9 cellular contexts compared by ENCODE assay signal in the genomic region with DNA sequence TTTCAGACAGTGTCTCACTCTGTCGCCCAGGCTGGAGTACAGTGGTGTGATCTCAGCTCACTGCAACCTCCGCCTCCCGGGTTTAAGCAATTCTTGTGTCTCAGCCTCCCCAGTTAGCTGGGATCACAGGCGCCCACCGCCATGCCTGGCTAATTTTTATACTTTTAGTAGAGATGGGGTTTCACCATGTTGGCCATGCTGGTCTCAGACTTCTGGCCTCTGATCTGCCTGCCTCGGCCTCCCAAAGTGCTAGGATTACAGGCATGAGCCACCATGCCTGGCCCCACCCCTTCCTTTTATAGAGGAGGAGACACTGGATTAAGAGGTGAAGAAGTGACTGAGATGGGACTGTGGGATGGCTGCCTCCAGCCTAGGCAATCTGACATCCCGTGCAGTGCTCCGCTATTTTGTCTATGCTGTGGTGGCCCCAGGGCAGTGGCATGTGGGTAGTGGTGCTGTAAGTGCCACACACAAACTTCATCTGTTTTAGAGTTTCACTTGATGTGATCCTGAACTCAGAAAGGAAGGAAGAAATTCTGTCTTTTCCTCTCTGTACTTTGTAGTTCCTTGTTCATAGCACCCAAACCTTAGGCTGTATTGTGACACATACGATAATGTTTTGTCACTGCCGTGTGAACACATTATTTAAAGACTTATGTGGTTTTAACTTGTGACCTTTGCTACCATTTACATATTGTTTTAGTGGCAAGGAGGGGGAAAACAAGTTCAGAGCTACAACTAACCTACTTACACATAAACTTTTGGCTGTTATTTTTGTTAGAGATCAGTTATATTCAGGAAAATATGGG. TPM values are rescaled to one million over a fixed set of nuclear protein-coding genes. Genes with fewer than 3 reads are reported as not detected.
A peak's percentile ranks its signal among the peaks of the same experiment; 100 is the strongest.
DNase-seq lines count a peak whose midpoint lies in the region; ATAC-seq and TF ChIP-seq lines count a peak whose summit lies in the region.
"Had no signal": no experiment of that assay in that cellular context is flagged by ENCODE, and none has a peak within 500 bp of the region (broad histone marks: within the 10 kb centered on the region; RNA-seq: fewer than 3 reads in every experiment).

No MANE protein-coding gene starts in this region.

- TF ChIP-seq EP300 in gastroesophageal sphincter (IDR thresholded peaks at IDR 0.05), result no peak

- peak overlapping the region in 1 of 4 donors; percentile 2 for H3K27ac ChIP-seq in gastroesophageal sphincter

- H3K36me3 Mint-ChIP-seq in CD14-positive monocyte, result peaks cover 5 to 10% of the 10 kb centered on the region in 2 donors

- no peaks in the 10 kb centered on the region for H3K9me3 ChIP-seq in gastroesophageal sphincter

- no peaks in the 10 kb centered on the region for H3K27me3 ChIP-seq in gastroesophageal sphincter

- H3K4me1 Mint-ChIP-seq in CD14-positive monocyte, result peaks cover 69% of the 10 kb centered on the region

- peak overlapping the region; percentile 27 to 82 for H3K4me3 Mint-ChIP-seq in CD14-positive monocyte

- ATAC-seq in GM21390 (IDR thresholded peaks at IDR 0.05; ENCODE audit: unreplicated experiment) (peak; percentile 51), gastroesophageal sphincter (peak; percentile 36), HG03095 (IDR thresholded peaks at IDR 0.05; ENCODE audit: unreplicated experiment) (no peak)

- WGBS in gastroesophageal sphincter (ENCODE audit: low coverage in 1 of 2), 2 donors, result 76 to 90% methylated on average over 5 to 6 of the region's 10 CpGs

- no peaks in the 10 kb centered on the region for H3K36me3 ChIP-seq in gastroesophageal sphincter

- no peaks in the 10 kb centered on the region for H3K27me3 Mint-ChIP-seq in CD14-positive monocyte (ENCODE audit: low read depth in 3 of 3)

- H3K9me3 Mint-ChIP-seq in CD14-positive monocyte, result peaks cover 0 to 2% (median 0%) of the 10 kb centered on the region in 7 donors

- peak overlapping the region; percentile 96 to 99 (median 99) for H3K27ac Mint-ChIP-seq in CD14-positive monocyte

- TF ChIP-seq CTCF in CD14-positive monocyte (IDR thresholded peaks at IDR 0.05) (no peak), gastroesophageal sphincter (IDR thresholded peaks at IDR 0.05) (no peak)

- TF ChIP-seq POLR2A in gastroesophageal sphincter (IDR thresholded peaks at IDR 0.05), result no peak

- H3K4me1 ChIP-seq in gastroesophageal sphincter, result peaks cover 12 to 79% (median 19%) of the 10 kb centered on the region in 3 donors

- peak; percentile 54 for DNase-seq in CD14-positive monocyte (ENCODE audit: low spot score)
- peak; percentile 56 to 63 for DNase-seq in Kasumi-1 (lab: John Stamatoyannopoulos, UW)
- no peak for DNase-seq in D341Med (ENCODE audit: low spot score)
- DNase-seq in activated gamma-delta T cell (lab: John Stamatoyannopoulos, UW), result no peak
- no peak for DNase-seq in stimulated activated CD4-positive, alpha-beta T cell treated with anti-CD3 and anti-CD28 coated beads, Interleukin-1b, Interleukin-23, amount 100 ng/mL, for 48 hours
- DNase-seq: left cardiac atrium had no signal

- intact Hi-C loops in CD14-positive monocyte (cut with micrococcal nuclease), result loop anchor here in 1 of 2 donors (1.0 kb wide), 1 partner anchor 7 kb away; no protein-coding TSS in a partner anchor

- no peak overlapping the region for H3K4me3 ChIP-seq in gastroesophageal sphincter

RNA-seq across cellular contexts. Expression of gene FNIP2, which starts 48.9 kb away (rescaled TPM):
- polyA plus RNA-seq in CD14-positive monocyte, result 1 to 10 TPM; 3.5 to 5.7 TPM
- 100 to 1,000 TPM in 1 of 4 donors, 10 to 100 TPM in 3; 53.0 to 135 (median 70.5) TPM for total RNA-seq in gastroesophageal sphincter

Comparison
In these comparisons a context has a peak if more than half of its experiments do, and no peak if none do; other contexts are left out.
1. DNase-seq: peak in CD14-positive monocyte (single experiment) and Kasumi-1 (2 of 2); none in D341Med (single experiment), activated gamma-delta T cell (single experiment) and stimulated activated CD4-positive, alpha-beta T cell treated with anti-CD3 and anti-CD28 coated beads, Interleukin-1b, Interleukin-23, amount 100 ng/mL, for 48 hours (single experiment).